In the genomic region with DNA sequence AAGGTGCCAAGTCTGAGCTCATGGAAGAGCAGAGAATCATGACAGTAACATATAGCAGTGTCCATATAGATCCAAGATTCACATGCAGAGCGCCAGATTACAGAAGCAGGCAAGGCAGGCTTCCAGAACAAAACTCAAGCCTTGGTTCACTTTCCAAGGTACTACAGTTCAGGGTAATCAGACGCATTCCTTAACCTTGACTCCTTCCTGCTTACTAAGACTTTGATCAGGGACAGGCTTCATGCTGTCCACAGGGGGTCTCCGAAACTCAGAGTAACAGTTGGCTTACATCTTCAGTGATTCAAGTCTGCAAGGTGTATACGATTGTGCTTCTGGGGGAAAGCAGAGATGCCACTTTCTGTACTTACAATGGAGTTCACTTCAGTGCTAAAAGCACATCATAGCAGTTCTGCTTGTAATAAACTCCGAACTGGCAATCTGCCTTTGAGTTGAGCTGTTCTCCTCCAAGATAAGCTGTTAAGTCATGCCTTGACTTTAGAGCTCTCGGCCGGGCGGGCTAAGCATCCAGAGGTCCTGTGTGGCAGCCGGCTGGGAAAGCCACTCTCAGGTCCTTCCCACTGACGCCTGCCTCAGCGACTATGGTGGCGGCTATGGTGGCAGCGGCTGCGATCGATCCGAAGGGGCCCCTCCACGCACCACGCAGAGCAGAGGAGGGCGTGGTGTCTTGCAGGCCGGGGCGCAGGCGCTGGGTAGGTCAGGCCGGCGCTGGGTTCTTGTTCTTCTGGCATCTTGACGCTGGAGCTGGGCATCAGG, we compare ENCODE assay signal across 13 cellular contexts. TPM values are rescaled to one million over a fixed set of nuclear protein-coding genes. Genes with fewer than 3 reads are reported as not detected.
"Had no signal": no experiment of that assay in that cellular context is flagged by ENCODE, and none has a peak within 500 bp of the region (broad histone marks: within the 10 kb centered on the region; RNA-seq: fewer than 3 reads in every experiment).

No MANE protein-coding gene starts in this region.

RNA-seq across cellular contexts. Expression of a gene that starts 48.9 kb away (rescaled TPM):
- total RNA-seq: activated CD4-positive, alpha-beta T cell treated with anti-CD3 and anti-CD28 coated beads for 36 hours; activated CD8-positive, alpha-beta T cell treated with anti-CD3 and anti-CD28 coated beads, Interleukin-2, amount 10 ng/mL, durations not matched to agents 7 days and 5 days; dermis blood vessel endothelial cell; esophagus muscularis mucosa; hepatocyte; lung microvascular endothelial cell; mesenteric fat pad; mucosa of gallbladder; ovary; smooth muscle cell; suprapubic skin; T-helper 1 cell treated with Interleukin-12 subunit alpha and Interleukin-12 subunit beta and Interleukin-4 antibody, amounts not matched to agents 30 ng/mL and 1 ng/mL, for 36 hours; tibial nerve had no signal
- polyA plus RNA-seq: hepatocyte, ovary, smooth muscle cell had no signal
